ENCODE assay signal across 8 cellular contexts in the genomic region with DNA sequence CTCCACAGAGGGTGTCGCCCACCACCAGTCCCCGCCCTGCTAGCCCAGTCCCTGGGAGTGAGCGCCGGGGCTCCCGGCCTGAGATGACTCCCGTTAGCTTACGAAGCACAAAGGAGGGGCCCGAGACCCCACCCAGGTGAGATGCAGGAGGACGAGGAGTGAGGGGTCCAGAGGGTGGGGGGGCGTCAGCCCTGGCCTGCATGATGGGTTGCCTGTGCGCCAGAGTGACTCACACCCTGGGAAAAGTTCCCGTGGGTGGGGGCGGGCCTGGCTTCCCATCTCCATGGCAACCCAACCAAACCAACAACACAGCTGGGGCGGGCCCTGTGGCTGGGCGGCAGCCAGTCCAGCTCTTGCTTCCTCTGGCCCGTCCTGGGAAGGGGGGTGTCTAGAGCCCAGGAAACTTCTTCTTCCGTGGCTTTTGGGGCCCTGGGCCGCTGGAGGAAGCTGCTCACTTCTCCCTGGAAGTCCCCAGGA. TPM values are rescaled to one million over a fixed set of nuclear protein-coding genes. Genes with fewer than 3 reads are reported as not detected.
DNase-seq lines count a peak whose midpoint lies in the region; ATAC-seq and TF ChIP-seq lines count a peak whose summit lies in the region.

No MANE protein-coding gene starts in this region.

- peaks cover 6% of the 10 kb centered on the region; the same call in 1 of the 2 replicates for H3K36me3 Mint-ChIP-seq in WTC11

- H2AFZ ChIP-seq in DND-41 (ENCODE audit: low read depth, low read length) = no peak overlapping the region

- TF ChIP-seq CTCF in DND-41 (IDR thresholded peaks at IDR 0.05; ENCODE audit: borderline replicate concordance, extremely low read depth, low read length, poor library complexity, severe bottlenecking) (no peak), WTC11 (IDR thresholded peaks at IDR 0.05) (no peak), liver (IDR thresholded peaks at IDR 0.05; ENCODE audit: low read depth, low read length, missing input control) (no peak)

- ATAC-seq in DND-41 (ENCODE audit: insufficient read depth, low read depth) = no peak
- ATAC-seq in WTC11 = peak; percentile 1; the same call in 1 of the 2 replicates
- no peak for ATAC-seq in GM21360 (IDR thresholded peaks at IDR 0.05; ENCODE audit: unreplicated experiment)
- no peak for ATAC-seq in HG02870 (IDR thresholded peaks at IDR 0.05; ENCODE audit: unreplicated experiment)

- H4K20me1 ChIP-seq in DND-41 (ENCODE audit: insufficient read depth, low read length) = peaks cover 8% of the 10 kb centered on the region; the same call in 1 of the 2 replicates

- H3K4me1 Mint-ChIP-seq in WTC11 = peaks cover 24% of the 10 kb centered on the region

- H3K4me3 Mint-ChIP-seq in WTC11 = no peak overlapping the region

- no peak overlapping the region for H3K27ac ChIP-seq in DND-41 (ENCODE audit: low read length)
- peak overlapping the region; percentile 36 to 50 for H3K27ac ChIP-seq in liver (ENCODE audit: low read depth in 1 of 2, low read length in 2 of 2)

- H3K27me3 Mint-ChIP-seq in WTC11 (ENCODE audit: low read depth) = peaks cover 35% of the 10 kb centered on the region

- H3K79me2 ChIP-seq in DND-41 (ENCODE audit: insufficient read depth, low read length) = no peaks in the 10 kb centered on the region

- no peak for TF ChIP-seq RAD21 in liver (IDR thresholded peaks at IDR 0.05)

- CTCF ChIA-PET in WTC11 (lab: Charles Lee) = interaction anchor here (0.5 to 1.7 kb wide), 7 partner anchors 10 to 960 kb away, joined by 3 to 5 read pairs (median 5); no protein-coding TSS in a partner anchor

- POLR2A ChIA-PET in WTC11 (lab: Charles Lee) = no interaction called here

- no peaks in the 10 kb centered on the region for H3K36me3 ChIP-seq in DND-41 (ENCODE audit: insufficient read depth, low read length)
- H3K36me3 ChIP-seq in liver (ENCODE audit: control insufficient read depth in 4 of 4, insufficient read depth in 3 of 4, low read depth in 1 of 4, low read length in 3 of 4) = no peaks in the 10 kb centered on the region

- H3K9me3 Mint-ChIP-seq in WTC11 = no peaks in the 10 kb centered on the region

- peaks cover 18% of the 10 kb centered on the region for H3K27me3 ChIP-seq in DND-41 (ENCODE audit: insufficient read depth, low read length, poor library complexity)
- H3K27me3 ChIP-seq in liver (ENCODE audit: control insufficient read depth in 4 of 4, insufficient read depth in 4 of 4, low read length in 3 of 4) = peaks cover 0 to 4% (median 0%) of the 10 kb centered on the region in 4 donors

- H3K9ac ChIP-seq in DND-41 (ENCODE audit: low read depth, low read length) = no peak overlapping the region
- H3K9ac ChIP-seq in liver (ENCODE audit: low read depth in 1 of 2, low read length in 2 of 2) = no peak overlapping the region

- no peaks in the 10 kb centered on the region for H3K9me3 ChIP-seq in DND-41 (ENCODE audit: insufficient read depth, low read length, severe bottlenecking)
- H3K9me3 ChIP-seq in liver (ENCODE audit: control insufficient read depth in 4 of 4, low read length in 3 of 4) = no peaks in the 10 kb centered on the region

- H3K4me3 ChIP-seq in DND-41 (ENCODE audit: low read depth in 1 of 2, low read length in 2 of 2) (no peak overlapping the region), liver (ENCODE audit: low read depth in 1 of 3, low read length in 3 of 3) (no peak overlapping the region)

- DNase-seq in DND-41 (peak; percentile 32), M059J (ENCODE audit: low read depth) (peak; percentile 95), WTC11 (ENCODE audit: low spot score) (peak; percentile 80), dedifferentiated amniotic fluid mesenchymal stem cell (ENCODE audit: extremely low spot score) (peak; percentile 98)
- DNase-seq in stimulated activated CD4-positive, alpha-beta T cell treated with anti-CD3 and anti-CD28 coated beads, Interleukin-2, amount 100 ng/mL, for 48 hours = peak; percentile 54 to 67

- WGBS in liver = 32% methylated on average over 18 of the region's 18 CpGs

- H3K4me1 ChIP-seq in DND-41 (ENCODE audit: insufficient read depth, low read length) (peaks cover 27% of the 10 kb centered on the region), liver (ENCODE audit: control insufficient read depth in 4 of 4, insufficient read depth in 4 of 4, low read length in 3 of 4) (peaks cover 18 to 67% (median 32%) of the 10 kb centered on the region in 4 donors)

- H3K4me2 ChIP-seq in DND-41 (ENCODE audit: insufficient read depth, low read length) = no peak overlapping the region

- no peak overlapping the region for H3K27ac Mint-ChIP-seq in WTC11

TF ChIP-seq in WTC11, 78 proteins besides CTCF, POLR2A, EP300 and RAD21:
- TF ChIP-seq ETV6 (CRISPR knock-in tag; IDR thresholded peaks at IDR 0.05) (no peak), FOXK1 (CRISPR knock-in tag; IDR thresholded peaks at IDR 0.05) (peak; percentile 58; the same call in 1 of the 2 replicates)
TF ChIP-seq in WTC11: peak in this region for 1.

TF ChIP-seq in liver, 16 proteins besides CTCF, POLR2A, EP300 and RAD21:
- TF ChIP-seq EGR1 (IDR thresholded peaks at IDR 0.05; ENCODE audit: low read depth in 2 of 2) = peak in 1 of 2 donors; percentile 71
- TF ChIP-seq HNF4G (IDR thresholded peaks at IDR 0.05) = no peak
- TF ChIP-seq YY1 (IDR thresholded peaks at IDR 0.05) = no peak
- TF ChIP-seq, protein P1, sequence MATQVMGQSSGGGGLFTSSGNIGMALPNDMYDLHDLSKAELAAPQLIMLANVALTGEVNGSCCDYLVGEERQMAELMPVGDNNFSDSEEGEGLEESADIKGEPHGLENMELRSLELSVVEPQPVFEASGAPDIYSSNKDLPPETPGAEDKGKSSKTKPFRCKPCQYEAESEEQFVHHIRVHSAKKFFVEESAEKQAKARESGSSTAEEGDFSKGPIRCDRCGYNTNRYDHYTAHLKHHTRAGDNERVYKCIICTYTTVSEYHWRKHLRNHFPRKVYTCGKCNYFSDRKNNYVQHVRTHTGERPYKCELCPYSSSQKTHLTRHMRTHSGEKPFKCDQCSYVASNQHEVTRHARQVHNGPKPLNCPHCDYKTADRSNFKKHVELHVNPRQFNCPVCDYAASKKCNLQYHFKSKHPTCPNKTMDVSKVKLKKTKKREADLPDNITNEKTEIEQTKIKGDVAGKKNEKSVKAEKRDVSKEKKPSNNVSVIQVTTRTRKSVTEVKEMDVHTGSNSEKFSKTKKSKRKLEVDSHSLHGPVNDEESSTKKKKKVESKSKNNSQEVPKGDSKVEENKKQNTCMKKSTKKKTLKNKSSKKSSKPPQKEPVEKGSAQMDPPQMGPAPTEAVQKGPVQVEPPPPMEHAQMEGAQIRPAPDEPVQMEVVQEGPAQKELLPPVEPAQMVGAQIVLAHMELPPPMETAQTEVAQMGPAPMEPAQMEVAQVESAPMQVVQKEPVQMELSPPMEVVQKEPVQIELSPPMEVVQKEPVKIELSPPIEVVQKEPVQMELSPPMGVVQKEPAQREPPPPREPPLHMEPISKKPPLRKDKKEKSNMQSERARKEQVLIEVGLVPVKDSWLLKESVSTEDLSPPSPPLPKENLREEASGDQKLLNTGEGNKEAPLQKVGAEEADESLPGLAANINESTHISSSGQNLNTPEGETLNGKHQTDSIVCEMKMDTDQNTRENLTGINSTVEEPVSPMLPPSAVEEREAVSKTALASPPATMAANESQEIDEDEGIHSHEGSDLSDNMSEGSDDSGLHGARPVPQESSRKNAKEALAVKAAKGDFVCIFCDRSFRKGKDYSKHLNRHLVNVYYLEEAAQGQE (IDR thresholded peaks at IDR 0.05) = peak; percentile 55
- peak in 1 of 2 donors; percentile 44 for TF ChIP-seq RXRA (IDR thresholded peaks at IDR 0.05)
- peak; percentile 90 to 98 for TF ChIP-seq JUND (IDR thresholded peaks at IDR 0.05)

RNA-seq across cellular contexts. Expression of a gene that starts 4.5 kb away (rescaled TPM):
- 10.2 and 17.2 TPM in 2 replicates for total RNA-seq in M059J (2014; rRNA removed; shearing (Covaris generic))
- total RNA-seq in WTC11 (2021) (15.3 to 19.9 TPM (median 15.6 TPM) in 3 replicates), liver (10 to 100 TPM in 1 of 2 donors, 1 to 10 TPM in 1; 6.6 to 11.4 TPM)
- polyA plus RNA-seq in liver = 10 to 100 TPM in 1 of 2 donors, 1 to 10 TPM in 1; 4.0 to 11.2 TPM

RNA-seq across cellular contexts. Expression of a gene that starts 4.6 kb away (rescaled TPM):
- total RNA-seq in M059J (2014; rRNA removed; shearing (Covaris generic)) = 0.07 TPM in 1 of 2 replicates, not detected in the other
- total RNA-seq in WTC11 (2021) = 1.1 to 1.6 TPM (median 1.6 TPM) in 3 replicates
- total RNA-seq in liver = under 1 TPM; 0.75 to 0.79 TPM
- under 1 TPM; 0.10 to 0.20 TPM for polyA plus RNA-seq in liver

RNA-seq across cellular contexts. Expression of a gene that starts 42.8 kb away (rescaled TPM):
- 179 and 188 TPM in 2 replicates for total RNA-seq in M059J (2014; rRNA removed; shearing (Covaris generic))
- total RNA-seq in WTC11 (2021) = 377 to 400 TPM (median 384 TPM) in 3 replicates
- total RNA-seq in liver = 100 to 1,000 TPM in 1 of 2 donors, 10 to 100 TPM in 1; 81.0 to 134 TPM
- 10 to 100 TPM; 64.8 to 75.7 TPM for polyA plus RNA-seq in liver

RNA-seq across cellular contexts. Expression of a gene that starts 43.1 kb away (rescaled TPM):
- 17.7 and 33.1 TPM in 2 replicates for total RNA-seq in M059J (2014; rRNA removed; shearing (Covaris generic))
- total RNA-seq in WTC11 (2021) (69.6 to 78.2 TPM (median 77.9 TPM) in 3 replicates), liver (10 to 100 TPM; 14.3 to 22.1 TPM)
- polyA plus RNA-seq in liver = 10 to 100 TPM; 14.5 to 26.5 TPM

Comparison
In these comparisons a context has a peak if more than half of its experiments do, and no peak if none do; other contexts are left out.
1. DNase-seq: peak in every context shown above with its lines; median percentile 98 in dedifferentiated amniotic fluid mesenchymal stem cell; 95 in M059J; 80 in WTC11; 60 in stimulated activated CD4-positive, alpha-beta T cell treated with anti-CD3 and anti-CD28 coated beads, Interleukin-2, amount 100 ng/mL, for 48 hours; 32 in DND-41.